Comparison of ENCODE assay signal across 1 cellular context in the genomic region with DNA sequence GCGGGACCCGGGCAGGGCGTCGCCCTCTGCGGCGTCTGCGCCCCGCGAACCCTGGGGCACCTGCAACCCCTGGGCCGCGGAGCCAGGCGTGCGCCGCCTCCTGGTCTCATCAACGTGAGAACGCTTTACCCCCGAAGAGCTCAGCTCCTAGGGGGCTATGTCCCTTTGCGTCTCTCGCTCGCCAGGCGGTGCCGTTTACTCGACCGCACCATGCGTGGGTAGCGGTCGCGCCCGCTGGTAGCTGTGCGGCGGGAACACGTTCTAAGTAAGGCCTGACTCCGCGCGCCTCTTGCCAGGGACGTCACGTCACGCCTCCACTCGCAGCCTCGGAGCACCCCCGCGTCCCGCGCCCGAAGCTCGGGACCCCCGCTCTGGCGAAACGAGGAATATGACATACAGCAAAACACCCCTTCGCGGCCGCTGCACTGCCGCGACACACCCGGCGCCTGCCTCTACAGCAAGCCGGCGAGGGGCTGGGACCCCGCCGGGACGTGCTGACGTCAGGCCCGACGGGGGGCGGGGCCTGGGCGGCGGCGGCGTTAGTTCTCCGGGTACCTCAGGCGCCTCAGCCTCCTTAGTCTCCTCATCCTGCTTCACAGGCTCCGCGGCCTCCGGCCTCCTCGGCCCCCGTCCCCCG.
TF ChIP-seq lines count a peak whose summit lies in the region.

A gene with protein sequence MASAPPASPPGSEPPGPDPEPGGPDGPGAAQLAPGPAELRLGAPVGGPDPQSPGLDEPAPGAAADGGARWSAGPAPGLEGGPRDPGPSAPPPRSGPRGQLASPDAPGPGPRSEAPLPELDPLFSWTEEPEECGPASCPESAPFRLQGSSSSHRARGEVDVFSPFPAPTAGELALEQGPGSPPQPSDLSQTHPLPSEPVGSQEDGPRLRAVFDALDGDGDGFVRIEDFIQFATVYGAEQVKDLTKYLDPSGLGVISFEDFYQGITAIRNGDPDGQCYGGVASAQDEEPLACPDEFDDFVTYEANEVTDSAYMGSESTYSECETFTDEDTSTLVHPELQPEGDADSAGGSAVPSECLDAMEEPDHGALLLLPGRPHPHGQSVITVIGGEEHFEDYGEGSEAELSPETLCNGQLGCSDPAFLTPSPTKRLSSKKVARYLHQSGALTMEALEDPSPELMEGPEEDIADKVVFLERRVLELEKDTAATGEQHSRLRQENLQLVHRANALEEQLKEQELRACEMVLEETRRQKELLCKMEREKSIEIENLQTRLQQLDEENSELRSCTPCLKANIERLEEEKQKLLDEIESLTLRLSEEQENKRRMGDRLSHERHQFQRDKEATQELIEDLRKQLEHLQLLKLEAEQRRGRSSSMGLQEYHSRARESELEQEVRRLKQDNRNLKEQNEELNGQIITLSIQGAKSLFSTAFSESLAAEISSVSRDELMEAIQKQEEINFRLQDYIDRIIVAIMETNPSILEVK (plus strand): TSS at position 568 of the 637 bp plus-strand sequence. CDS start 358 bp downstream, outside the sequence.

TF ChIP-seq in K562, 482 proteins besides CTCF, POLR2A, EP300 and RAD21 (continued from another document and continues in another):
- TF ChIP-seq, protein P1, sequence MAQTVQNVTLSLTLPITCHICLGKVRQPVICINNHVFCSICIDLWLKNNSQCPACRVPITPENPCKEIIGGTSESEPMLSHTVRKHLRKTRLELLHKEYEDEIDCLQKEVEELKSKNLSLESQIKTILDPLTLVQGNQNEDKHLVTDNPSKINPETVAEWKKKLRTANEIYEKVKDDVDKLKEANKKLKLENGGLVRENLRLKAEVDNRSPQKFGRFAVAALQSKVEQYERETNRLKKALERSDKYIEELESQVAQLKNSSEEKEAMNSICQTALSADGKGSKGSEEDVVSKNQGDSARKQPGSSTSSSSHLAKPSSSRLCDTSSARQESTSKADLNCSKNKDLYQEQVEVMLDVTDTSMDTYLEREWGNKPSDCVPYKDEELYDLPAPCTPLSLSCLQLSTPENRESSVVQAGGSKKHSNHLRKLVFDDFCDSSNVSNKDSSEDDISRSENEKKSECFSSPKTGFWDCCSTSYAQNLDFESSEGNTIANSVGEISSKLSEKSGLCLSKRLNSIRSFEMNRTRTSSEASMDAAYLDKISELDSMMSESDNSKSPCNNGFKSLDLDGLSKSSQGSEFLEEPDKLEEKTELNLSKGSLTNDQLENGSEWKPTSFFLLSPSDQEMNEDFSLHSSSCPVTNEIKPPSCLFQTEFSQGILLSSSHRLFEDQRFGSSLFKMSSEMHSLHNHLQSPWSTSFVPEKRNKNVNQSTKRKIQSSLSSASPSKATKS (CRISPR knock-in tag; IDR thresholded peaks at IDR 0.05) = no peak
- TF ChIP-seq ZC3H11A (IDR thresholded peaks at IDR 0.05; ENCODE audit: low read depth, low read length) (no peak), DMBX1 (CRISPR knock-in tag; IDR thresholded peaks at IDR 0.05; ENCODE audit: borderline replicate concordance) (peak; percentile 52; the same call in 1 of the 2 replicates), CBX3 (IDR thresholded peaks at IDR 0.05; ENCODE audit: borderline replicate concordance in 1 of 2, low read length in 2 of 2) (peak in 1 of 2 experiments; percentile 61; a peak in 1 of 3 replicates), HNRNPK (IDR thresholded peaks at IDR 0.05; ENCODE audit: low read depth, low read length, poor library complexity, severe bottlenecking) (no peak), NONO (IDR thresholded peaks at IDR 0.05; ENCODE audit: low read depth in 2 of 2, low read length in 1 of 2) (0 out of 4 replicates have a peak, but pooled peaks of 1 of the 2 experiments have one; percentile 10), ZNF699 (CRISPR knock-in tag; IDR thresholded peaks at IDR 0.05; ENCODE audit: insufficient replicate concordance) (no peak), MXI1 (IDR thresholded peaks at IDR 0.05; ENCODE audit: low read depth, low read length) (no peak), SRSF1 (IDR thresholded peaks at IDR 0.05; ENCODE audit: low read depth, low read length) (no peak), ETS2 (tag; IDR thresholded peaks at IDR 0.05; ENCODE audit: borderline replicate concordance, poor library complexity, severe bottlenecking) (no peak), RBFOX2 (IDR thresholded peaks at IDR 0.05; ENCODE audit: low read depth, low read length) (peak; percentile 84), EWSR1 (IDR thresholded peaks at IDR 0.05; ENCODE audit: borderline replicate concordance, low read depth, partially characterized antibody) (no peak), ZNF586 (CRISPR knock-in tag; conservative IDR thresholded peaks at IDR 0.05) (no peak), FOXA3 (CRISPR knock-in tag; conservative IDR thresholded peaks at IDR 0.05 in 1 of 2, IDR thresholded peaks at IDR 0.05 in 1 of 2) (peak in 1 of 2 experiments; percentile 87; a peak in 2 of 4 replicates), FOXK1 (CRISPR knock-in tag; IDR thresholded peaks at IDR 0.05; ENCODE audit: borderline replicate concordance) (no peak), HDAC2 (IDR thresholded peaks at IDR 0.05) (no peak), ZNF41 (CRISPR knock-in tag; conservative IDR thresholded peaks at IDR 0.05) (no peak), PRMT5 (CRISPR knock-in tag; IDR thresholded peaks at IDR 0.05) (no peak), ZNF217 (CRISPR knock-in tag; IDR thresholded peaks at IDR 0.05) (no peak), MTA2 (IDR thresholded peaks at IDR 0.05; ENCODE audit: low read depth) (no peak), STAT5B (CRISPR knock-in tag; IDR thresholded peaks at IDR 0.05) (no peak), ZNF584 (CRISPR knock-in tag; IDR thresholded peaks at IDR 0.05; ENCODE audit: low read depth) (no peak)
- TF ChIP-seq, protein P2, sequence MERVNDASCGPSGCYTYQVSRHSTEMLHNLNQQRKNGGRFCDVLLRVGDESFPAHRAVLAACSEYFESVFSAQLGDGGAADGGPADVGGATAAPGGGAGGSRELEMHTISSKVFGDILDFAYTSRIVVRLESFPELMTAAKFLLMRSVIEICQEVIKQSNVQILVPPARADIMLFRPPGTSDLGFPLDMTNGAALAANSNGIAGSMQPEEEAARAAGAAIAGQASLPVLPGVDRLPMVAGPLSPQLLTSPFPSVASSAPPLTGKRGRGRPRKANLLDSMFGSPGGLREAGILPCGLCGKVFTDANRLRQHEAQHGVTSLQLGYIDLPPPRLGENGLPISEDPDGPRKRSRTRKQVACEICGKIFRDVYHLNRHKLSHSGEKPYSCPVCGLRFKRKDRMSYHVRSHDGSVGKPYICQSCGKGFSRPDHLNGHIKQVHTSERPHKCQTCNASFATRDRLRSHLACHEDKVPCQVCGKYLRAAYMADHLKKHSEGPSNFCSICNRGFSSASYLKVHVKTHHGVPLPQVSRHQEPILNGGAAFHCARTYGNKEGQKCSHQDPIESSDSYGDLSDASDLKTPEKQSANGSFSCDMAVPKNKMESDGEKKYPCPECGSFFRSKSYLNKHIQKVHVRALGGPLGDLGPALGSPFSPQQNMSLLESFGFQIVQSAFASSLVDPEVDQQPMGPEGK (CRISPR knock-in tag; IDR thresholded peaks at IDR 0.05; ENCODE audit: borderline replicate concordance) = no peak
- TF ChIP-seq, protein P3, sequence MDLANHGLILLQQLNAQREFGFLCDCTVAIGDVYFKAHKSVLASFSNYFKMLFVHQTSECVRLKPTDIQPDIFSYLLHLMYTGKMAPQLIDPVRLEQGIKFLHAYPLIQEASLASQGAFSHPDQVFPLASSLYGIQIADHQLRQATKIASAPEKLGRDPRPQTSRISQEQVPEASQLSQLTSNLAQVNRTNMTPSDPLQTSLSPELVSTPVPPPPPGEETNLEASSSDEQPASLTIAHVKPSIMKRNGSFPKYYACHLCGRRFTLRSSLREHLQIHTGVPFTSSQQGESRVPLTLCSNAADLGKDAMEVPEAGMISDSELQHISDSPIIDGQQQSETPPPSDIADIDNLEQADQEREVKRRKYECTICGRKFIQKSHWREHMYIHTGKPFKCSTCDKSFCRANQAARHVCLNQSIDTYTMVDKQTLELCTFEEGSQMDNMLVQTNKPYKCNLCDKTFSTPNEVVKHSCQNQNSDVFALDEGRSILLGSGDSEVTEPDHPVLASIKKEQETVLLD (IDR thresholded peaks at IDR 0.05) = peak; percentile 74
- TF ChIP-seq, protein P4, sequence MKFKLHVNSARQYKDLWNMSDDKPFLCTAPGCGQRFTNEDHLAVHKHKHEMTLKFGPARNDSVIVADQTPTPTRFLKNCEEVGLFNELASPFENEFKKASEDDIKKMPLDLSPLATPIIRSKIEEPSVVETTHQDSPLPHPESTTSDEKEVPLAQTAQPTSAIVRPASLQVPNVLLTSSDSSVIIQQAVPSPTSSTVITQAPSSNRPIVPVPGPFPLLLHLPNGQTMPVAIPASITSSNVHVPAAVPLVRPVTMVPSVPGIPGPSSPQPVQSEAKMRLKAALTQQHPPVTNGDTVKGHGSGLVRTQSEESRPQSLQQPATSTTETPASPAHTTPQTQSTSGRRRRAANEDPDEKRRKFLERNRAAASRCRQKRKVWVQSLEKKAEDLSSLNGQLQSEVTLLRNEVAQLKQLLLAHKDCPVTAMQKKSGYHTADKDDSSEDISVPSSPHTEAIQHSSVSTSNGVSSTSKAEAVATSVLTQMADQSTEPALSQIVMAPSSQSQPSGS (CRISPR knock-in tag; IDR thresholded peaks at IDR 0.05) = peak; percentile 71; the same call in 1 of the 2 replicates
- TF ChIP-seq, protein P5, sequence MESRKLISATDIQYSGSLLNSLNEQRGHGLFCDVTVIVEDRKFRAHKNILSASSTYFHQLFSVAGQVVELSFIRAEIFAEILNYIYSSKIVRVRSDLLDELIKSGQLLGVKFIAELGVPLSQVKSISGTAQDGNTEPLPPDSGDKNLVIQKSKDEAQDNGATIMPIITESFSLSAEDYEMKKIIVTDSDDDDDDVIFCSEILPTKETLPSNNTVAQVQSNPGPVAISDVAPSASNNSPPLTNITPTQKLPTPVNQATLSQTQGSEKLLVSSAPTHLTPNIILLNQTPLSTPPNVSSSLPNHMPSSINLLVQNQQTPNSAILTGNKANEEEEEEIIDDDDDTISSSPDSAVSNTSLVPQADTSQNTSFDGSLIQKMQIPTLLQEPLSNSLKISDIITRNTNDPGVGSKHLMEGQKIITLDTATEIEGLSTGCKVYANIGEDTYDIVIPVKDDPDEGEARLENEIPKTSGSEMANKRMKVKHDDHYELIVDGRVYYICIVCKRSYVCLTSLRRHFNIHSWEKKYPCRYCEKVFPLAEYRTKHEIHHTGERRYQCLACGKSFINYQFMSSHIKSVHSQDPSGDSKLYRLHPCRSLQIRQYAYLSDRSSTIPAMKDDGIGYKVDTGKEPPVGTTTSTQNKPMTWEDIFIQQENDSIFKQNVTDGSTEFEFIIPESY (CRISPR knock-in tag; IDR thresholded peaks at IDR 0.05) = 0 out of 2 replicates have a peak, but pooled peaks have one; percentile 63
- TF ChIP-seq, protein P6, sequence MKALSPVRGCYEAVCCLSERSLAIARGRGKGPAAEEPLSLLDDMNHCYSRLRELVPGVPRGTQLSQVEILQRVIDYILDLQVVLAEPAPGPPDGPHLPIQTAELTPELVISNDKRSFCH (CRISPR knock-in tag; IDR thresholded peaks at IDR 0.05) = no peak
- TF ChIP-seq, protein P6 (tag; IDR thresholded peaks at IDR 0.05) = peak; percentile 82
- TF ChIP-seq, protein P7, sequence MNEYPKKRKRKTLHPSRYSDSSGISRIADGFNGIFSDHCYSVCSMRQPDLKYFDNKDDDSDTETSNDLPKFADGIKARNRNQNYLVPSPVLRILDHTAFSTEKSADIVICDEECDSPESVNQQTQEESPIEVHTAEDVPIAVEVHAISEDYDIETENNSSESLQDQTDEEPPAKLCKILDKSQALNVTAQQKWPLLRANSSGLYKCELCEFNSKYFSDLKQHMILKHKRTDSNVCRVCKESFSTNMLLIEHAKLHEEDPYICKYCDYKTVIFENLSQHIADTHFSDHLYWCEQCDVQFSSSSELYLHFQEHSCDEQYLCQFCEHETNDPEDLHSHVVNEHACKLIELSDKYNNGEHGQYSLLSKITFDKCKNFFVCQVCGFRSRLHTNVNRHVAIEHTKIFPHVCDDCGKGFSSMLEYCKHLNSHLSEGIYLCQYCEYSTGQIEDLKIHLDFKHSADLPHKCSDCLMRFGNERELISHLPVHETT (CRISPR knock-in tag; conservative IDR thresholded peaks at IDR 0.05 in 1 of 2, IDR thresholded peaks at IDR 0.05 in 1 of 2) = no peak
